Comparison of ENCODE assay signal across 1 cellular context in genomic region chr1:45172015-45172414, GRCh38.
TF ChIP-seq lines count a peak whose summit lies in the region.

No MANE protein-coding gene starts in this region.

TF ChIP-seq in HepG2, 621 proteins besides CTCF, POLR2A, EP300 and RAD21 (continued from another document and continues in another):
- TF ChIP-seq CBX1 (IDR thresholded peaks at IDR 0.05; ENCODE audit: low read depth) (no peak), HHEX (CRISPR knock-in tag; IDR thresholded peaks at IDR 0.05) (peak; percentile 88), PPARG (CRISPR knock-in tag; conservative IDR thresholded peaks at IDR 0.05) (peak; percentile 88), TRIM22 (IDR thresholded peaks at IDR 0.05) (no peak), MIER2 (CRISPR knock-in tag; IDR thresholded peaks at IDR 0.05) (0 out of 2 replicates have a peak, but pooled peaks have one; percentile 23), ZNF430 (CRISPR knock-in tag; IDR thresholded peaks at IDR 0.05) (no peak), ZNF614 (CRISPR knock-in tag; IDR thresholded peaks at IDR 0.05; ENCODE audit: borderline replicate concordance) (peak; percentile 55; the same call in 1 of the 2 replicates), CBFB (CRISPR knock-in tag; IDR thresholded peaks at IDR 0.05) (peak; percentile 52; the same call in 1 of the 2 replicates), GFI1 (CRISPR knock-in tag; IDR thresholded peaks at IDR 0.05; ENCODE audit: borderline replicate concordance) (peak; percentile 64), HCFC1 (IDR thresholded peaks at IDR 0.05; ENCODE audit: low read depth, low read length) (no peak), ZBTB1 (CRISPR knock-in tag; IDR thresholded peaks at IDR 0.05; ENCODE audit: borderline replicate concordance) (no peak), RFX3 (CRISPR knock-in tag; IDR thresholded peaks at IDR 0.05) (no peak), DPF2 (CRISPR knock-in tag; IDR thresholded peaks at IDR 0.05; ENCODE audit: borderline replicate concordance, low read depth) (peak; percentile 91), KLF11 (CRISPR knock-in tag; IDR thresholded peaks at IDR 0.05) (0 out of 2 replicates have a peak, but pooled peaks have one; percentile 52), ZNF367 (CRISPR knock-in tag; IDR thresholded peaks at IDR 0.05; ENCODE audit: borderline replicate concordance) (no peak), ARID3A (IDR thresholded peaks at IDR 0.05; ENCODE audit: low read depth, low read length) (peak; percentile 94), MAF1 (CRISPR knock-in tag; IDR thresholded peaks at IDR 0.05; ENCODE audit: borderline replicate concordance) (no peak), ZNF354B (CRISPR knock-in tag; IDR thresholded peaks at IDR 0.05) (no peak), ZSCAN20 (CRISPR knock-in tag; IDR thresholded peaks at IDR 0.05; ENCODE audit: borderline replicate concordance) (no peak), STAG1 (CRISPR knock-in tag; IDR thresholded peaks at IDR 0.05) (0 out of 2 replicates have a peak, but pooled peaks have one; percentile 17), ARNTL (CRISPR knock-in tag; IDR thresholded peaks at IDR 0.05) (no peak), SNAPC2 (CRISPR knock-in tag; IDR thresholded peaks at IDR 0.05) (no peak), ZBTB34 (CRISPR knock-in tag; IDR thresholded peaks at IDR 0.05) (no peak), CREB3 (CRISPR knock-in tag; IDR thresholded peaks at IDR 0.05) (no peak), CENPX (CRISPR knock-in tag; IDR thresholded peaks at IDR 0.05) (no peak), ZNF670 (CRISPR knock-in tag; IDR thresholded peaks at IDR 0.05; ENCODE audit: borderline replicate concordance) (0 out of 2 replicates have a peak, but pooled peaks have one; percentile 27), CHD4 (IDR thresholded peaks at IDR 0.05; ENCODE audit: borderline replicate concordance, low read length) (no peak; the same call in 1 of the 2 replicates)
- TF ChIP-seq, protein P1, sequence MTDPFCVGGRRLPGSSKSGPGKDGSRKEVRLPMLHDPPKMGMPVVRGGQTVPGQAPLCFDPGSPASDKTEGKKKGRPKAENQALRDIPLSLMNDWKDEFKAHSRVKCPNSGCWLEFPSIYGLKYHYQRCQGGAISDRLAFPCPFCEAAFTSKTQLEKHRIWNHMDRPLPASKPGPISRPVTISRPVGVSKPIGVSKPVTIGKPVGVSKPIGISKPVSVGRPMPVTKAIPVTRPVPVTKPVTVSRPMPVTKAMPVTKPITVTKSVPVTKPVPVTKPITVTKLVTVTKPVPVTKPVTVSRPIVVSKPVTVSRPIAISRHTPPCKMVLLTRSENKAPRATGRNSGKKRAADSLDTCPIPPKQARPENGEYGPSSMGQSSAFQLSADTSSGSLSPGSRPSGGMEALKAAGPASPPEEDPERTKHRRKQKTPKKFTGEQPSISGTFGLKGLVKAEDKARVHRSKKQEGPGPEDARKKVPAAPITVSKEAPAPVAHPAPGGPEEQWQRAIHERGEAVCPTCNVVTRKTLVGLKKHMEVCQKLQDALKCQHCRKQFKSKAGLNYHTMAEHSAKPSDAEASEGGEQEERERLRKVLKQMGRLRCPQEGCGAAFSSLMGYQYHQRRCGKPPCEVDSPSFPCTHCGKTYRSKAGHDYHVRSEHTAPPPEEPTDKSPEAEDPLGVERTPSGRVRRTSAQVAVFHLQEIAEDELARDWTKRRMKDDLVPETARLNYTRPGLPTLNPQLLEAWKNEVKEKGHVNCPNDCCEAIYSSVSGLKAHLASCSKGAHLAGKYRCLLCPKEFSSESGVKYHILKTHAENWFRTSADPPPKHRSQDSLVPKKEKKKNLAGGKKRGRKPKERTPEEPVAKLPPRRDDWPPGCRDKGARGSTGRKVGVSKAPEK (CRISPR knock-in tag; IDR thresholded peaks at IDR 0.05; ENCODE audit: borderline replicate concordance) = 0 out of 2 replicates have a peak, but pooled peaks have one; percentile 52
- TF ChIP-seq, protein P2, sequence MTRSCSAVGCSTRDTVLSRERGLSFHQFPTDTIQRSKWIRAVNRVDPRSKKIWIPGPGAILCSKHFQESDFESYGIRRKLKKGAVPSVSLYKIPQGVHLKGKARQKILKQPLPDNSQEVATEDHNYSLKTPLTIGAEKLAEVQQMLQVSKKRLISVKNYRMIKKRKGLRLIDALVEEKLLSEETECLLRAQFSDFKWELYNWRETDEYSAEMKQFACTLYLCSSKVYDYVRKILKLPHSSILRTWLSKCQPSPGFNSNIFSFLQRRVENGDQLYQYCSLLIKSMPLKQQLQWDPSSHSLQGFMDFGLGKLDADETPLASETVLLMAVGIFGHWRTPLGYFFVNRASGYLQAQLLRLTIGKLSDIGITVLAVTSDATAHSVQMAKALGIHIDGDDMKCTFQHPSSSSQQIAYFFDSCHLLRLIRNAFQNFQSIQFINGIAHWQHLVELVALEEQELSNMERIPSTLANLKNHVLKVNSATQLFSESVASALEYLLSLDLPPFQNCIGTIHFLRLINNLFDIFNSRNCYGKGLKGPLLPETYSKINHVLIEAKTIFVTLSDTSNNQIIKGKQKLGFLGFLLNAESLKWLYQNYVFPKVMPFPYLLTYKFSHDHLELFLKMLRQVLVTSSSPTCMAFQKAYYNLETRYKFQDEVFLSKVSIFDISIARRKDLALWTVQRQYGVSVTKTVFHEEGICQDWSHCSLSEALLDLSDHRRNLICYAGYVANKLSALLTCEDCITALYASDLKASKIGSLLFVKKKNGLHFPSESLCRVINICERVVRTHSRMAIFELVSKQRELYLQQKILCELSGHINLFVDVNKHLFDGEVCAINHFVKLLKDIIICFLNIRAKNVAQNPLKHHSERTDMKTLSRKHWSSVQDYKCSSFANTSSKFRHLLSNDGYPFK (CRISPR knock-in tag; IDR thresholded peaks at IDR 0.05; ENCODE audit: borderline replicate concordance) = no peak
- TF ChIP-seq, protein P3, sequence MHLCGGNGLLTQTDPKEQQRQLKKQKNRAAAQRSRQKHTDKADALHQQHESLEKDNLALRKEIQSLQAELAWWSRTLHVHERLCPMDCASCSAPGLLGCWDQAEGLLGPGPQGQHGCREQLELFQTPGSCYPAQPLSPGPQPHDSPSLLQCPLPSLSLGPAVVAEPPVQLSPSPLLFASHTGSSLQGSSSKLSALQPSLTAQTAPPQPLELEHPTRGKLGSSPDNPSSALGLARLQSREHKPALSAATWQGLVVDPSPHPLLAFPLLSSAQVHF (CRISPR knock-in tag; IDR thresholded peaks at IDR 0.05) = no peak
- TF ChIP-seq, protein P4, sequence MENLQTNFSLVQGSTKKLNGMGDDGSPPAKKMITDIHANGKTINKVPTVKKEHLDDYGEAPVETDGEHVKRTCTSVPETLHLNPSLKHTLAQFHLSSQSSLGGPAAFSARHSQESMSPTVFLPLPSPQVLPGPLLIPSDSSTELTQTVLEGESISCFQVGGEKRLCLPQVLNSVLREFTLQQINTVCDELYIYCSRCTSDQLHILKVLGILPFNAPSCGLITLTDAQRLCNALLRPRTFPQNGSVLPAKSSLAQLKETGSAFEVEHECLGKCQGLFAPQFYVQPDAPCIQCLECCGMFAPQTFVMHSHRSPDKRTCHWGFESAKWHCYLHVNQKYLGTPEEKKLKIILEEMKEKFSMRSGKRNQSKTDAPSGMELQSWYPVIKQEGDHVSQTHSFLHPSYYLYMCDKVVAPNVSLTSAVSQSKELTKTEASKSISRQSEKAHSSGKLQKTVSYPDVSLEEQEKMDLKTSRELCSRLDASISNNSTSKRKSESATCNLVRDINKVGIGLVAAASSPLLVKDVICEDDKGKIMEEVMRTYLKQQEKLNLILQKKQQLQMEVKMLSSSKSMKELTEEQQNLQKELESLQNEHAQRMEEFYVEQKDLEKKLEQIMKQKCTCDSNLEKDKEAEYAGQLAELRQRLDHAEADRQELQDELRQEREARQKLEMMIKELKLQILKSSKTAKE (CRISPR knock-in tag; IDR thresholded peaks at IDR 0.05; ENCODE audit: borderline replicate concordance) = no peak; the same call in 1 of the 2 replicates
- TF ChIP-seq, protein P5, sequence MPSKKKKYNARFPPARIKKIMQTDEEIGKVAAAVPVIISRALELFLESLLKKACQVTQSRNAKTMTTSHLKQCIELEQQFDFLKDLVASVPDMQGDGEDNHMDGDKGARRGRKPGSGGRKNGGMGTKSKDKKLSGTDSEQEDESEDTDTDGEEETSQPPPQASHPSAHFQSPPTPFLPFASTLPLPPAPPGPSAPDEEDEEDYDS (CRISPR knock-in tag; IDR thresholded peaks at IDR 0.05) = no peak
- TF ChIP-seq, protein P6, sequence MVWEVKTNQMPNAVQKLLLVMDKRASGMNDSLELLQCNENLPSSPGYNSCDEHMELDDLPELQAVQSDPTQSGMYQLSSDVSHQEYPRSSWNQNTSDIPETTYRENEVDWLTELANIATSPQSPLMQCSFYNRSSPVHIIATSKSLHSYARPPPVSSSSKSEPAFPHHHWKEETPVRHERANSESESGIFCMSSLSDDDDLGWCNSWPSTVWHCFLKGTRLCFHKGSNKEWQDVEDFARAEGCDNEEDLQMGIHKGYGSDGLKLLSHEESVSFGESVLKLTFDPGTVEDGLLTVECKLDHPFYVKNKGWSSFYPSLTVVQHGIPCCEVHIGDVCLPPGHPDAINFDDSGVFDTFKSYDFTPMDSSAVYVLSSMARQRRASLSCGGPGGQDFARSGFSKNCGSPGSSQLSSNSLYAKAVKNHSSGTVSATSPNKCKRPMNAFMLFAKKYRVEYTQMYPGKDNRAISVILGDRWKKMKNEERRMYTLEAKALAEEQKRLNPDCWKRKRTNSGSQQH (CRISPR knock-in tag; IDR thresholded peaks at IDR 0.05; ENCODE audit: low read depth) = no peak
- TF ChIP-seq, protein P7, sequence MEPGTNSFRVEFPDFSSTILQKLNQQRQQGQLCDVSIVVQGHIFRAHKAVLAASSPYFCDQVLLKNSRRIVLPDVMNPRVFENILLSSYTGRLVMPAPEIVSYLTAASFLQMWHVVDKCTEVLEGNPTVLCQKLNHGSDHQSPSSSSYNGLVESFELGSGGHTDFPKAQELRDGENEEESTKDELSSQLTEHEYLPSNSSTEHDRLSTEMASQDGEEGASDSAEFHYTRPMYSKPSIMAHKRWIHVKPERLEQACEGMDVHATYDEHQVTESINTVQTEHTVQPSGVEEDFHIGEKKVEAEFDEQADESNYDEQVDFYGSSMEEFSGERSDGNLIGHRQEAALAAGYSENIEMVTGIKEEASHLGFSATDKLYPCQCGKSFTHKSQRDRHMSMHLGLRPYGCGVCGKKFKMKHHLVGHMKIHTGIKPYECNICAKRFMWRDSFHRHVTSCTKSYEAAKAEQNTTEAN (CRISPR knock-in tag; conservative IDR thresholded peaks at IDR 0.05) = peak; percentile 50; the same call in 1 of the 2 replicates
- TF ChIP-seq, protein P8, sequence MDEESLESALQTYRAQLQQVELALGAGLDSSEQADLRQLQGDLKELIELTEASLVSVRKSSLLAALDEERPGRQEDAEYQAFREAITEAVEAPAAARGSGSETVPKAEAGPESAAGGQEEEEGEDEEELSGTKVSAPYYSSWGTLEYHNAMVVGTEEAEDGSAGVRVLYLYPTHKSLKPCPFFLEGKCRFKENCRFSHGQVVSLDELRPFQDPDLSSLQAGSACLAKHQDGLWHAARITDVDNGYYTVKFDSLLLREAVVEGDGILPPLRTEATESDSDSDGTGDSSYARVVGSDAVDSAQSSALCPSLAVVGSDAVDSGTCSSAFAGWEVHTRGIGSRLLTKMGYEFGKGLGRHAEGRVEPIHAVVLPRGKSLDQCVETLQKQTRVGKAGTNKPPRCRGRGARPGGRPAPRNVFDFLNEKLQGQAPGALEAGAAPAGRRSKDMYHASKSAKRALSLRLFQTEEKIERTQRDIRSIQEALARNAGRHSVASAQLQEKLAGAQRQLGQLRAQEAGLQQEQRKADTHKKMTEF (CRISPR knock-in tag; IDR thresholded peaks at IDR 0.05) = peak; percentile 87
